9 cellular contexts compared by ENCODE assay signal in genomic region chr16:32116080-32116479, GRCh38.
A peak's percentile ranks its signal among the peaks of the same experiment; 100 is the strongest.
DNase-seq lines count a peak whose midpoint lies in the region; ATAC-seq and TF ChIP-seq lines count a peak whose summit lies in the region.
"Had no signal": no experiment of that assay in that cellular context is flagged by ENCODE, and none has a peak within 500 bp of the region (broad histone marks: within the 10 kb centered on the region; RNA-seq: fewer than 3 reads in every experiment).

No MANE protein-coding gene starts in this region.

- H3K27me3 Mint-ChIP-seq in activated naive CD4-positive, alpha-beta T cell treated with anti-CD3 and anti-CD28 coated beads, Interleukin-2, amount 10 ng/mL, durations not matched to agents 7 days and 5 days: peaks cover 29% of the 10 kb centered on the region

- no peaks in the 10 kb centered on the region for H3K9me3 Mint-ChIP-seq in activated naive CD4-positive, alpha-beta T cell treated with anti-CD3 and anti-CD28 coated beads, Interleukin-2, amount 10 ng/mL, durations not matched to agents 7 days and 5 days

- DNase-seq in activated naive CD4-positive, alpha-beta T cell treated with anti-CD3 and anti-CD28 coated beads, Interleukin-2, amount 10 ng/mL, durations not matched to agents 7 days and 5 days: peak; percentile 21
- no peak for DNase-seq in activated naive CD4-positive, alpha-beta T cell treated with Interleukin-2 at 50 U/mL for 16 hours
- DNase-seq in activated T-cell treated with anti-CD3 and anti-CD28 coated beads for 48 hours (ENCODE audit: low read depth): peak; percentile 2
- peak; percentile 1 for DNase-seq in hepatocyte (ENCODE audit: low spot score)
- no peak for DNase-seq in NCI-H1694 treated with DMSO at 0.1 percent for 48 hours (lab: John Stamatoyannopoulos, UW)
- no peak for DNase-seq in NCI-H774 (lab: John Stamatoyannopoulos, UW)
- DNase-seq: activated CD4-positive, CD25-positive, alpha-beta regulatory T cell had no signal

- H3K27ac ChIP-seq in hepatocyte (no peak overlapping the region), urinary bladder (ENCODE audit: low read depth) (no peak overlapping the region)

- H3K9me3 ChIP-seq in hepatocyte (ENCODE audit: low read depth): no peaks in the 10 kb centered on the region

- H3K4me3 Mint-ChIP-seq in activated naive CD4-positive, alpha-beta T cell treated with anti-CD3 and anti-CD28 coated beads, Interleukin-2, amount 10 ng/mL, durations not matched to agents 7 days and 5 days: peak overlapping the region; percentile 38

- H3K36me3 Mint-ChIP-seq in activated naive CD4-positive, alpha-beta T cell treated with anti-CD3 and anti-CD28 coated beads, Interleukin-2, amount 10 ng/mL, durations not matched to agents 7 days and 5 days: no peaks in the 10 kb centered on the region

- no peaks in the 10 kb centered on the region for H4K20me1 ChIP-seq in hepatocyte (ENCODE audit: insufficient read depth, poor library complexity, severe bottlenecking)

- H3K4me3 ChIP-seq in hepatocyte (no peak overlapping the region), urinary bladder (ENCODE audit: low read depth, low read length) (peak overlapping the region; percentile 46)

- no peak for TF ChIP-seq CTCF in hepatocyte (IDR thresholded peaks at IDR 0.05; ENCODE audit: poor library complexity)

- H3K27me3 ChIP-seq in hepatocyte: no peaks in the 10 kb centered on the region

- H3K4me1 ChIP-seq in hepatocyte (ENCODE audit: insufficient read depth) (no peaks in the 10 kb centered on the region), urinary bladder (ENCODE audit: insufficient read depth) (no peaks in the 10 kb centered on the region)

- no peaks in the 10 kb centered on the region for H3K9me2 ChIP-seq in hepatocyte (replicated peaks; ENCODE audit: insufficient read depth)

- H3K4me1 Mint-ChIP-seq in activated naive CD4-positive, alpha-beta T cell treated with anti-CD3 and anti-CD28 coated beads, Interleukin-2, amount 10 ng/mL, durations not matched to agents 7 days and 5 days: peaks cover 2% of the 10 kb centered on the region

- H3K27ac Mint-ChIP-seq in activated naive CD4-positive, alpha-beta T cell treated with anti-CD3 and anti-CD28 coated beads, Interleukin-2, amount 10 ng/mL, durations not matched to agents 7 days and 5 days: no peak overlapping the region

- H3K79me2 ChIP-seq in hepatocyte: no peaks in the 10 kb centered on the region

- CTCF ChIA-PET in activated naive CD4-positive, alpha-beta T cell treated with anti-CD3 and anti-CD28 coated beads, Interleukin-2, amount 10 ng/mL, durations not matched to agents 7 days and 5 days (lab: Charles Lee): no interaction called here

- no peaks in the 10 kb centered on the region for H3K36me3 ChIP-seq in hepatocyte (replicated peaks; ENCODE audit: insufficient read depth, low read depth)
- H3K36me3 ChIP-seq in urinary bladder (ENCODE audit: insufficient read depth): no peaks in the 10 kb centered on the region

- H2AFZ ChIP-seq in hepatocyte: no peak overlapping the region

- WGBS in hepatocyte (ENCODE audit: low lambda C conversion rate, missing lambda C conversion rate): no CpG with 5 or more reads among the region's 52 CpGs
- 4% methylated on average over 52 of the region's 52 CpGs for WGBS in urinary bladder

- H3K4me2 ChIP-seq in hepatocyte: no peak overlapping the region

- no peak for ATAC-seq in GM21447 (IDR thresholded peaks at IDR 0.05; ENCODE audit: unreplicated experiment)

Comparison
In these comparisons a context has a peak if more than half of its experiments do, and no peak if none do; other contexts are left out.
1. DNase-seq: peak in activated naive CD4-positive, alpha-beta T cell treated with anti-CD3 and anti-CD28 coated beads, Interleukin-2, amount 10 ng/mL, durations not matched to agents 7 days and 5 days (single experiment), activated T-cell treated with anti-CD3 and anti-CD28 coated beads for 48 hours (single experiment) and hepatocyte (single experiment); none in activated naive CD4-positive, alpha-beta T cell treated with Interleukin-2 at 50 U/mL for 16 hours (single experiment), NCI-H1694 treated with DMSO at 0.1 percent for 48 hours (single experiment) and NCI-H774 (single experiment).